Comparison of ENCODE assay signal across 8 cellular contexts in genomic region chr15:42547926-42548257, GRCh38. TPM values are rescaled to one million over a fixed set of nuclear protein-coding genes. Genes with fewer than 3 reads are reported as not detected.
DNase-seq lines count a peak whose midpoint lies in the region; ATAC-seq, FAIRE-seq and TF ChIP-seq lines count a peak whose summit lies in the region.

No MANE protein-coding gene starts in this region.

- H3K4me1 ChIP-seq in NT2/D1 (ENCODE audit: insufficient read depth, insufficient read length) = no peaks in the 10 kb centered on the region
- H3K4me1 ChIP-seq in H1 (replicated peaks in 1 of 4; ENCODE audit: control insufficient read depth in 3 of 4, insufficient read depth in 4 of 4, low read length in 3 of 4) = peaks cover 0 to 3% (median 0%) of the 10 kb centered on the region in 4 experiments; a peak in 2 of 7 replicates
- peaks cover 21% of the 10 kb centered on the region for H3K4me1 ChIP-seq in muscle layer of colon (ENCODE audit: insufficient read depth, low read length)

- no peak for TF ChIP-seq EP300 in H1 (IDR thresholded peaks at IDR 0.05; ENCODE audit: borderline replicate concordance in 1 of 2, low read depth in 2 of 2, low read length in 2 of 2)

- H2AFZ ChIP-seq in H1 (ENCODE audit: low read length) = peak overlapping the region; percentile 67

- FAIRE-seq in H1 (lab: Jason Lieb, UNC) = no peak

- no peaks in the 10 kb centered on the region for H4K20me1 ChIP-seq in H1 (replicated peaks in 1 of 2; ENCODE audit: control insufficient read depth in 1 of 2, insufficient read depth in 2 of 2, low read length in 2 of 2)

- peaks cover 36% of the 10 kb centered on the region for H3K36me3 Mint-ChIP-seq in activated CD4-positive, alpha-beta T cell treated with anti-CD3 and anti-CD28 coated beads, Interleukin-2, amount 10 ng/mL, durations not matched to agents 7 days and 5 days (ENCODE audit: low read depth)

- no peak overlapping the region for H2BK20ac ChIP-seq in H1 (ENCODE audit: low read length)

- no peaks in the 10 kb centered on the region; the same call in 1 of the 2 replicates for H3K23me2 ChIP-seq in H1 (ENCODE audit: low read depth, low read length)

- H3K79me2 ChIP-seq in H1 (ENCODE audit: control insufficient read depth in 1 of 2, insufficient read depth in 2 of 2, low read length in 2 of 2) = peaks cover 0 to 33% of the 10 kb centered on the region in 2 experiments; a peak in 3 of 4 replicates

- no peak overlapping the region for H3K14ac ChIP-seq in H1 (ENCODE audit: insufficient read length)

- peaks cover 58% of the 10 kb centered on the region for H3K4me1 Mint-ChIP-seq in activated CD4-positive, alpha-beta T cell treated with anti-CD3 and anti-CD28 coated beads, Interleukin-2, amount 10 ng/mL, durations not matched to agents 7 days and 5 days

- H3K27ac Mint-ChIP-seq in activated CD4-positive, alpha-beta T cell treated with anti-CD3 and anti-CD28 coated beads, Interleukin-2, amount 10 ng/mL, durations not matched to agents 7 days and 5 days = peak overlapping the region; percentile 98

- no peak overlapping the region for H3K23ac ChIP-seq in H1 (ENCODE audit: insufficient read length)

- H2AK5ac ChIP-seq in H1 (ENCODE audit: low read depth, low read length) = no peak overlapping the region

- no peak overlapping the region for H3K18ac ChIP-seq in H1 (ENCODE audit: extremely low read depth, low read length)

- H3K79me1 ChIP-seq in H1 (ENCODE audit: low read depth, low read length) = peaks cover 2% of the 10 kb centered on the region; the same call in 1 of the 2 replicates

- H2BK5ac ChIP-seq in H1 (ENCODE audit: low read depth, low read length) = 0 out of 2 replicates have a peak overlapping the region, but pooled peaks have one; percentile 90

- peak overlapping the region; percentile 84 to 86 for H3K4me2 ChIP-seq in H1 (ENCODE audit: insufficient read depth in 1 of 2, low read depth in 2 of 2, low read length in 2 of 2)

- peaks cover 32% of the 10 kb centered on the region for H3K36me3 ChIP-seq in NT2/D1 (ENCODE audit: insufficient read depth, insufficient read length, low read length)
- H3K36me3 ChIP-seq in H1 (ENCODE audit: control insufficient read depth in 2 of 4, insufficient read depth in 4 of 4, low read length in 3 of 4) = peaks cover 0 to 18% (median 5%) of the 10 kb centered on the region in 4 experiments; a peak in 5 of 8 replicates
- peaks cover 19% of the 10 kb centered on the region for H3K36me3 ChIP-seq in muscle layer of colon (ENCODE audit: insufficient read depth, low read length)

- no peak overlapping the region for H4K91ac ChIP-seq in H1 (replicated peaks; ENCODE audit: insufficient read length, low read length)

- no peaks in the 10 kb centered on the region for H3K9me3 Mint-ChIP-seq in activated CD4-positive, alpha-beta T cell treated with anti-CD3 and anti-CD28 coated beads, Interleukin-2, amount 10 ng/mL, durations not matched to agents 7 days and 5 days

- POLR2A ChIA-PET in activated CD4-positive, alpha-beta T cell treated with anti-CD3 and anti-CD28 coated beads, Interleukin-2, amount 10 ng/mL, durations not matched to agents 7 days and 5 days (lab: Charles Lee) = interaction anchor here (0.6 kb wide), 1 partner anchor 29 kb away, joined by 6 read pairs; no protein-coding TSS in a partner anchor
- POLR2A ChIA-PET in H1 (lab: Charles Lee; ENCODE audit: partially characterized antibody) = interaction anchor here (0.7 to 2.0 kb wide), 13 partner anchors 8 to 122 kb away, joined by 3 to 11 read pairs (median 4); partner anchors contain the start of genes STARD9 and ZNF106

- H3K4me3 ChIP-seq in NT2/D1 (ENCODE audit: insufficient read length, low read depth) = peak overlapping the region; percentile 95
- peak overlapping the region; percentile 92 to 97 (median 96) for H3K4me3 ChIP-seq in H1 (ENCODE audit: extremely low read depth in 1 of 4, insufficient read depth in 2 of 4, low read depth in 3 of 4, low read length in 4 of 4)
- peak overlapping the region; percentile 99 for H3K4me3 ChIP-seq in muscle layer of colon (ENCODE audit: low read depth in 1 of 2, low read length in 2 of 2)

- H3K56ac ChIP-seq in H1 (replicated peaks; ENCODE audit: insufficient read length, low read depth, low read length) = no peak overlapping the region

- CTCF ChIA-PET in activated CD4-positive, alpha-beta T cell treated with anti-CD3 and anti-CD28 coated beads, Interleukin-2, amount 10 ng/mL, durations not matched to agents 7 days and 5 days (lab: Charles Lee) = interaction anchor here (0.5 to 3.5 kb wide), 5 partner anchors 12 to 103 kb away, joined by 3 to 20 read pairs (median 3); no protein-coding TSS in a partner anchor
- CTCF ChIA-PET in H1 (lab: Charles Lee; ENCODE audit: partially characterized antibody) = interaction anchor here (1.6 to 2.4 kb wide), 2 partner anchors 102 to 104 kb away, joined by 4 to 9 read pairs; no protein-coding TSS in a partner anchor

- H3K27me3 ChIP-seq in NT2/D1 (ENCODE audit: insufficient read depth, insufficient read length) = no peaks in the 10 kb centered on the region
- no peaks in the 10 kb centered on the region for H3K27me3 ChIP-seq in H1 (replicated peaks in 1 of 4; ENCODE audit: control insufficient read depth in 3 of 4, extremely low read depth in 1 of 4, insufficient read depth in 3 of 4, low read length in 3 of 4)
- H3K27me3 ChIP-seq in muscle layer of colon (ENCODE audit: control insufficient read depth in 1 of 2, insufficient read depth in 2 of 2, low read length in 2 of 2) = no peaks in the 10 kb centered on the region

- H3K4me3 Mint-ChIP-seq in activated CD4-positive, alpha-beta T cell treated with anti-CD3 and anti-CD28 coated beads, Interleukin-2, amount 10 ng/mL, durations not matched to agents 7 days and 5 days = peak overlapping the region; percentile 95

- DNase-seq in activated CD4-positive, alpha-beta T cell treated with anti-CD3 and anti-CD28 coated beads, Interleukin-2, amount 10 ng/mL, durations not matched to agents 7 days and 5 days = peak; percentile 40
- DNase-seq in activated CD4-positive, alpha-beta T cell treated with anti-CD3 and anti-CD28 coated beads for 1 hour = no peak
- peak; percentile 1 for DNase-seq in NT2/D1 (ENCODE audit: low read depth, low spot score)
- DNase-seq in H1 (ENCODE audit: low read depth in 1 of 2, low spot score in 2 of 2) = no peak
- DNase-seq in stimulated activated CD4-positive, alpha-beta T cell treated with anti-CD3 and anti-CD28 coated beads, Interleukin-4, amount 100 ng/mL, for 1 hour = no peak
- no peak for DNase-seq in stimulated activated CD4-positive, alpha-beta T cell treated with anti-CD3 and anti-CD28 coated beads, Interleukin-15, amount 100 ng/mL, for 24 hours

- H4K5ac ChIP-seq in H1 (ENCODE audit: insufficient read length, low read depth, low read length) = no peak overlapping the region

- no peaks in the 10 kb centered on the region for H3K27me3 Mint-ChIP-seq in activated CD4-positive, alpha-beta T cell treated with anti-CD3 and anti-CD28 coated beads, Interleukin-2, amount 10 ng/mL, durations not matched to agents 7 days and 5 days

- no peak overlapping the region for H2BK120ac ChIP-seq in H1 (replicated peaks; ENCODE audit: low read depth, low read length)

- TF ChIP-seq RAD21 in H1 (IDR thresholded peaks at IDR 0.05 in 1 of 2, conservative IDR thresholded peaks at IDR 0.05 in 1 of 2; ENCODE audit: low read depth in 2 of 2, low read length in 2 of 2) = no peak

- H4K8ac ChIP-seq in H1 (ENCODE audit: extremely low read depth, insufficient read depth, low read length) = no peak overlapping the region

- no peak overlapping the region for H2BK15ac ChIP-seq in H1 (ENCODE audit: low read length)

- H3K4ac ChIP-seq in H1 (replicated peaks; ENCODE audit: insufficient read length, low read depth, low read length) = no peak overlapping the region

- 12% methylated on average over 9 of the region's 9 CpGs; no CpG with 5 or more reads in 1 of the 2 experiments for WGBS in H1 (ENCODE audit: extremely low coverage in 1 of 2, insufficient coverage in 1 of 2, insufficient read length in 1 of 2, insufficient replicate concordance in 2 of 2, low coverage in 1 of 2, low lambda C conversion rate in 2 of 2, missing lambda C conversion rate in 1 of 2), 2 experiments

- H3K27ac ChIP-seq in H1 (ENCODE audit: low read depth, low read length) = no peak overlapping the region
- H3K27ac ChIP-seq in muscle layer of colon (ENCODE audit: low read depth, low read length) = peak overlapping the region; percentile 83

- H3K9me3 ChIP-seq in NT2/D1 (ENCODE audit: insufficient read depth, low read length) (no peaks in the 10 kb centered on the region), H1 (ENCODE audit: insufficient read depth in 2 of 2, low read depth in 1 of 2, low read length in 1 of 2) (no peaks in the 10 kb centered on the region), muscle layer of colon (ENCODE audit: low read length) (no peaks in the 10 kb centered on the region)

- TF ChIP-seq POLR2A in H1 (IDR thresholded peaks at IDR 0.05; ENCODE audit: control extremely low read depth in 1 of 2, low read depth in 2 of 2, low read length in 2 of 2) = no peak

- no peak overlapping the region for H2BK12ac ChIP-seq in H1 (ENCODE audit: low read depth, low read length)

- no peak for TF ChIP-seq CTCF in H1 (IDR thresholded peaks at IDR 0.05; ENCODE audit: control extremely low read depth in 1 of 3, insufficient read depth in 1 of 3, low read depth in 1 of 3, low read length in 3 of 3)

- H3K9ac ChIP-seq in NT2/D1 (ENCODE audit: insufficient read length, low read depth) (peak overlapping the region; percentile 97), H1 (replicated peaks in 1 of 4; ENCODE audit: extremely low read depth in 1 of 4, low read depth in 3 of 4, low read length in 3 of 4) (peak overlapping the region; percentile 80 to 97 (median 95)), muscle layer of colon (ENCODE audit: low read length) (peak overlapping the region; percentile 99)

- ATAC-seq in HG03095 (IDR thresholded peaks at IDR 0.05; ENCODE audit: unreplicated experiment) = no peak

RNA-seq across cellular contexts. Expression of gene LRRC57, which starts 0.7 kb away (rescaled TPM):
- total RNA-seq in activated CD4-positive, alpha-beta T cell treated with anti-CD3 and anti-CD28 coated beads, Interleukin-2, amount 10 ng/mL, durations not matched to agents 7 days and 5 days = 10 to 100 TPM; 19.1 to 20.3 TPM
- 11.1 and 12.7 TPM in 2 replicates for total RNA-seq in H1 (2021; fragmentation: NEBNext Ultra II Directional; extraction: Animal tissue kit (Norgen Biotek cat#: 25700))
- polyA plus RNA-seq in H1 (2011; rRNA removed) = 4.9 and 5.0 TPM in 2 replicates
- polyA plus RNA-seq in H1 (2011; cell fraction: cytosol; rRNA removed) = 6.6 TPM
- polyA plus RNA-seq in H1 (2011; cell fraction: nucleus; rRNA removed) = 2.6 TPM
- 7.3 to 10.3 TPM (median 7.5 TPM) in 4 replicates for polyA plus RNA-seq in H1 (2012, experiment 1 of 2)
- polyA plus RNA-seq in H1 (2012, experiment 2 of 2) = 1.6 TPM
- polyA plus RNA-seq in H1 (2013, experiment 1 of 2) = 6.0 TPM
- 5.5 TPM for polyA plus RNA-seq in H1 (2013, experiment 2 of 2)
- polyA minus RNA-seq in H1 (2011; rRNA and poly(A)+ RNA removed) = 6.1 and 8.4 TPM in 2 replicates
- polyA minus RNA-seq in H1 (2011; cell fraction: cytosol; rRNA and poly(A)+ RNA removed) = 2.3 TPM
- polyA minus RNA-seq in H1 (2011; cell fraction: nucleus; rRNA and poly(A)+ RNA removed) = 5.4 TPM

RNA-seq across cellular contexts. Expression of gene HAUS2, which starts 0.7 kb away (rescaled TPM):
- 10 to 100 TPM; 36.7 to 42.9 TPM for total RNA-seq in activated CD4-positive, alpha-beta T cell treated with anti-CD3 and anti-CD28 coated beads, Interleukin-2, amount 10 ng/mL, durations not matched to agents 7 days and 5 days
- 28.8 and 33.5 TPM in 2 replicates for total RNA-seq in H1 (2021; fragmentation: NEBNext Ultra II Directional; extraction: Animal tissue kit (Norgen Biotek cat#: 25700))
- 8.4 and 12.1 TPM in 2 replicates for polyA plus RNA-seq in H1 (2011; rRNA removed)
- polyA plus RNA-seq in H1 (2011; cell fraction: cytosol; rRNA removed) = 16.4 TPM
- polyA plus RNA-seq in H1 (2011; cell fraction: nucleus; rRNA removed) = 6.5 TPM
- 12.9 to 22.1 TPM (median 14.3 TPM) in 4 replicates for polyA plus RNA-seq in H1 (2012, experiment 1 of 2)
- polyA plus RNA-seq in H1 (2012, experiment 2 of 2) = 4.5 TPM
- 14.6 TPM for polyA plus RNA-seq in H1 (2013, experiment 1 of 2)
- 14.9 TPM for polyA plus RNA-seq in H1 (2013, experiment 2 of 2)
- 11.9 and 14.6 TPM in 2 replicates for polyA minus RNA-seq in H1 (2011; rRNA and poly(A)+ RNA removed)
- polyA minus RNA-seq in H1 (2011; cell fraction: cytosol; rRNA and poly(A)+ RNA removed) = 10.3 TPM
- polyA minus RNA-seq in H1 (2011; cell fraction: nucleus; rRNA and poly(A)+ RNA removed) = 12.3 TPM

RNA-seq across cellular contexts. Expression of gene STARD9, which starts 27.5 kb away (rescaled TPM):
- 10 to 100 TPM in 1 of 2 experiments, 1 to 10 TPM in 1; 8.8 to 11.6 TPM for total RNA-seq in activated CD4-positive, alpha-beta T cell treated with anti-CD3 and anti-CD28 coated beads, Interleukin-2, amount 10 ng/mL, durations not matched to agents 7 days and 5 days
- total RNA-seq in H1 (2021; fragmentation: NEBNext Ultra II Directional; extraction: Animal tissue kit (Norgen Biotek cat#: 25700)) = 6.0 and 7.0 TPM in 2 replicates
- polyA plus RNA-seq in H1 (2011; rRNA removed) = 2.8 and 3.3 TPM in 2 replicates
- 3.2 TPM for polyA plus RNA-seq in H1 (2011; cell fraction: cytosol; rRNA removed)
- 17.0 TPM for polyA plus RNA-seq in H1 (2011; cell fraction: nucleus; rRNA removed)
- polyA plus RNA-seq in H1 (2012, experiment 1 of 2) = 4.0 to 5.0 TPM (median 4.5 TPM) in 4 replicates
- polyA plus RNA-seq in H1 (2012, experiment 2 of 2) = 0.31 TPM
- 2.6 TPM for polyA plus RNA-seq in H1 (2013, experiment 1 of 2)
- 2.0 TPM for polyA plus RNA-seq in H1 (2013, experiment 2 of 2)
- polyA minus RNA-seq in H1 (2011; rRNA and poly(A)+ RNA removed) = 12.2 and 14.3 TPM in 2 replicates
- polyA minus RNA-seq in H1 (2011; cell fraction: cytosol; rRNA and poly(A)+ RNA removed) = 4.0 TPM
- 16.6 TPM for polyA minus RNA-seq in H1 (2011; cell fraction: nucleus; rRNA and poly(A)+ RNA removed)

RNA-seq across cellular contexts. Expression of gene SNAP23, which starts 52.5 kb away (rescaled TPM):
- total RNA-seq in activated CD4-positive, alpha-beta T cell treated with anti-CD3 and anti-CD28 coated beads, Interleukin-2, amount 10 ng/mL, durations not matched to agents 7 days and 5 days = 10 to 100 TPM; 50.7 to 63.1 TPM
- 71.3 and 72.8 TPM in 2 replicates for total RNA-seq in H1 (2021; fragmentation: NEBNext Ultra II Directional; extraction: Animal tissue kit (Norgen Biotek cat#: 25700))
- 32.2 and 58.0 TPM in 2 replicates for polyA plus RNA-seq in H1 (2011; rRNA removed)
- 34.3 TPM for polyA plus RNA-seq in H1 (2011; cell fraction: cytosol; rRNA removed)
- 48.0 TPM for polyA plus RNA-seq in H1 (2011; cell fraction: nucleus; rRNA removed)
- 41.1 to 76.3 TPM (median 61.1 TPM) in 4 replicates for polyA plus RNA-seq in H1 (2012, experiment 1 of 2)
- 8.0 TPM for polyA plus RNA-seq in H1 (2012, experiment 2 of 2)
- polyA plus RNA-seq in H1 (2013, experiment 1 of 2) = 36.8 TPM
- polyA plus RNA-seq in H1 (2013, experiment 2 of 2) = 42.0 TPM
- polyA minus RNA-seq in H1 (2011; rRNA and poly(A)+ RNA removed) = 17.3 and 23.7 TPM in 2 replicates
- polyA minus RNA-seq in H1 (2011; cell fraction: cytosol; rRNA and poly(A)+ RNA removed) = 28.9 TPM
- polyA minus RNA-seq in H1 (2011; cell fraction: nucleus; rRNA and poly(A)+ RNA removed) = 21.8 TPM

RNA-seq across cellular contexts. Expression of gene ZNF106, which starts 57.0 kb away (rescaled TPM):
- total RNA-seq in activated CD4-positive, alpha-beta T cell treated with anti-CD3 and anti-CD28 coated beads, Interleukin-2, amount 10 ng/mL, durations not matched to agents 7 days and 5 days = 10 to 100 TPM; 45.8 to 56.0 TPM
- total RNA-seq in H1 (2021; fragmentation: NEBNext Ultra II Directional; extraction: Animal tissue kit (Norgen Biotek cat#: 25700)) = 62.0 and 64.5 TPM in 2 replicates
- polyA plus RNA-seq in H1 (2011; rRNA removed) = 15.7 and 18.2 TPM in 2 replicates
- 14.7 TPM for polyA plus RNA-seq in H1 (2011; cell fraction: cytosol; rRNA removed)
- 20.7 TPM for polyA plus RNA-seq in H1 (2011; cell fraction: nucleus; rRNA removed)
- polyA plus RNA-seq in H1 (2012, experiment 1 of 2) = 18.3 to 27.5 TPM (median 26.1 TPM) in 4 replicates
- polyA plus RNA-seq in H1 (2012, experiment 2 of 2) = 1.0 TPM
- polyA plus RNA-seq in H1 (2013, experiment 1 of 2) = 32.3 TPM
- 28.9 TPM for polyA plus RNA-seq in H1 (2013, experiment 2 of 2)
- 76.3 and 124 TPM in 2 replicates for polyA minus RNA-seq in H1 (2011; rRNA and poly(A)+ RNA removed)
- 35.7 TPM for polyA minus RNA-seq in H1 (2011; cell fraction: cytosol; rRNA and poly(A)+ RNA removed)
- polyA minus RNA-seq in H1 (2011; cell fraction: nucleus; rRNA and poly(A)+ RNA removed) = 67.8 TPM

Comparison
In these comparisons a context has a peak if more than half of its experiments do, and no peak if none do; other contexts are left out.
1. DNase-seq: peak in activated CD4-positive, alpha-beta T cell treated with anti-CD3 and anti-CD28 coated beads, Interleukin-2, amount 10 ng/mL, durations not matched to agents 7 days and 5 days (single experiment) and NT2/D1 (single experiment); none in activated CD4-positive, alpha-beta T cell treated with anti-CD3 and anti-CD28 coated beads for 1 hour (single experiment), H1 (0 of 2), stimulated activated CD4-positive, alpha-beta T cell treated with anti-CD3 and anti-CD28 coated beads, Interleukin-4, amount 100 ng/mL, for 1 hour (single experiment) and stimulated activated CD4-positive, alpha-beta T cell treated with anti-CD3 and anti-CD28 coated beads, Interleukin-15, amount 100 ng/mL, for 24 hours (single experiment).
2. Peak in every context shown above with its lines, with median percentiles within 50 percentile points of each other: H3K4me3 ChIP-seq and H3K9ac ChIP-seq.